Comparison of ENCODE assay signal across 1 cellular context in the genomic region with DNA sequence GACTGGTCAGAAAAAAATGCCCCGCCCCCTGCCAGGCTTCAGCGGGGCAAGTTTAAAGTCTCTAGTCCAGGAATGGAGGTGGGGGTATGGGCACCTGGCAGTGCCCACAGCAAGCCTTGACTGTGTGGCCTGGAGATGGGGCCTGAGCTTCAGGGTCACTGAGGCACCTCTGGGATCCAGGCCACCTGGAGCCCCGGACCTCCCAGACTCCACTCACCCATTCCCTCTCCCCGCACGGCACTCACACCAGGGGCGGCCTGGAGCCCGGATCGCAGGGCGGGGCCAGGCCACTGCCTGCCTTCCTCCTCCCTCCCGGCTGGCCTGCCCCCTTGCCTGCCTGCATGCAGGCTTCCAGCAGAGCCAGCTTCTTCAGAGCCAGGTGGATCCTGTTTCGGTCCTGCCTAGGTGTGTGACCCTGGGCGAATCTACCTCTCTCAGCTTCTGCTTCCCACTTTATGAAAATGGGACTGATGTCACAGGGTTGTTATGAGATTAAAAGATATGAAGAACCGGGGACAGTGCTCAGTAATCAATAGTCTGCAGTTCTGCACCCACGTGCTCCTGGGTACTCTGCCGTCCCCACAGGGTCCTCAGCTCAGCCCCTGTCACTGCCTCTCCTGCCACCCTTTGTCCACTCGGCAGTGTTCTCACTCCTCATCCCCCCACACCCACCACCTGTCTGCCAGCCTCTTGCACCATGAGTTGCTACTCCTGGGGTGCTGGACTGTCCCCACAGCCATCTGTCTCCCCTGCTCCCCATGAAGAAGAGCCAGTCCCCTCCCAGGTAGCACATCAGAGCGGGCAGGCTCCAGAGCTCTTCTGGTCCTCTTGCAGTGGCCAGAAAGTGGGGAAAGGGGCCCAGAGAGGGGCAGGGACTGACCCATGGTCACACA.
TF ChIP-seq lines count a peak whose summit lies in the region.

No MANE protein-coding gene starts in this region.

TF ChIP-seq in IMR-90, 13 proteins besides CTCF, POLR2A, EP300 and RAD21:
- TF ChIP-seq MXI1 (IDR thresholded peaks at IDR 0.05; ENCODE audit: borderline replicate concordance, low read depth, low read length): no peak
- TF ChIP-seq SMC3 (IDR thresholded peaks at IDR 0.05; ENCODE audit: low read depth, low read length): no peak
- TF ChIP-seq RFX5 (IDR thresholded peaks at IDR 0.05; ENCODE audit: low read depth, low read length): no peak
- TF ChIP-seq NFE2L2 (IDR thresholded peaks at IDR 0.05; ENCODE audit: low read depth, low read length): no peak
- no peak for TF ChIP-seq BHLHE40 (IDR thresholded peaks at IDR 0.05; ENCODE audit: low read depth, low read length)
- no peak for TF ChIP-seq RCOR1 (IDR thresholded peaks at IDR 0.05; ENCODE audit: insufficient replicate concordance, low read length)
- no peak for TF ChIP-seq CHD1 (IDR thresholded peaks at IDR 0.05; ENCODE audit: low read depth, low read length)
- TF ChIP-seq, protein P1, sequence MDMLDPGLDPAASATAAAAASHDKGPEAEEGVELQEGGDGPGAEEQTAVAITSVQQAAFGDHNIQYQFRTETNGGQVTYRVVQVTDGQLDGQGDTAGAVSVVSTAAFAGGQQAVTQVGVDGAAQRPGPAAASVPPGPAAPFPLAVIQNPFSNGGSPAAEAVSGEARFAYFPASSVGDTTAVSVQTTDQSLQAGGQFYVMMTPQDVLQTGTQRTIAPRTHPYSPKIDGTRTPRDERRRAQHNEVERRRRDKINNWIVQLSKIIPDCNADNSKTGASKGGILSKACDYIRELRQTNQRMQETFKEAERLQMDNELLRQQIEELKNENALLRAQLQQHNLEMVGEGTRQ (IDR thresholded peaks at IDR 0.05; ENCODE audit: low read depth, low read length): no peak
- no peak for TF ChIP-seq MAFK (IDR thresholded peaks at IDR 0.05; ENCODE audit: low read depth, low read length)
- TF ChIP-seq, protein P2, sequence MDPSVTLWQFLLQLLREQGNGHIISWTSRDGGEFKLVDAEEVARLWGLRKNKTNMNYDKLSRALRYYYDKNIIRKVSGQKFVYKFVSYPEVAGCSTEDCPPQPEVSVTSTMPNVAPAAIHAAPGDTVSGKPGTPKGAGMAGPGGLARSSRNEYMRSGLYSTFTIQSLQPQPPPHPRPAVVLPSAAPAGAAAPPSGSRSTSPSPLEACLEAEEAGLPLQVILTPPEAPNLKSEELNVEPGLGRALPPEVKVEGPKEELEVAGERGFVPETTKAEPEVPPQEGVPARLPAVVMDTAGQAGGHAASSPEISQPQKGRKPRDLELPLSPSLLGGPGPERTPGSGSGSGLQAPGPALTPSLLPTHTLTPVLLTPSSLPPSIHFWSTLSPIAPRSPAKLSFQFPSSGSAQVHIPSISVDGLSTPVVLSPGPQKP (IDR thresholded peaks at IDR 0.05; ENCODE audit: borderline replicate concordance, low read depth, low read length): no peak
- no peak for TF ChIP-seq CEBPB (IDR thresholded peaks at IDR 0.05; ENCODE audit: low read depth, low read length)
- no peak for TF ChIP-seq FOS (IDR thresholded peaks at IDR 0.05; ENCODE audit: low read depth, low read length)
- no peak for TF ChIP-seq MAZ (IDR thresholded peaks at IDR 0.05; ENCODE audit: borderline replicate concordance, low read depth, low read length)
TF ChIP-seq in IMR-90: peak in this region for 0.
